In genomic region chr5:39547548-39548154, GRCh38 we compare ENCODE assay signal across 8 cellular contexts.
A peak's percentile ranks its signal among the peaks of the same experiment; 100 is the strongest.
DNase-seq lines count a peak whose midpoint lies in the region; ATAC-seq and FAIRE-seq lines count a peak whose summit lies in the region.

No MANE protein-coding gene starts in this region.

- ATAC-seq in GM21360 (IDR thresholded peaks at IDR 0.05; ENCODE audit: unreplicated experiment) (no peak), GM19452 (IDR thresholded peaks at IDR 0.05; ENCODE audit: unreplicated experiment) (no peak)

- peak; percentile 91 for FAIRE-seq in endometrium (lab: Jason Lieb, UNC)

- DNase-seq in DMS153 treated with DMSO at 0.1 percent for 48 hours (lab: John Stamatoyannopoulos, UW; ENCODE audit: unreplicated experiment) (peak; percentile 8), HPDE6-E6E7 (ENCODE audit: extremely low spot score) (peak; percentile 23), SHP77 treated with DMSO at 0.1 percent for 48 hours (lab: John Stamatoyannopoulos, UW) (peak; percentile 77), mucosa of gallbladder (ENCODE audit: low spot score) (peak; percentile 64), NCI-H128 (lab: John Stamatoyannopoulos, UW; ENCODE audit: unreplicated experiment) (no peak)
